16 cellular contexts compared by ENCODE assay signal in genomic region chrX:74523224-74523623, GRCh38.
"Had no signal": no experiment of that assay in that cellular context is flagged by ENCODE, and none has a peak within 500 bp of the region (broad histone marks: within the 10 kb centered on the region; RNA-seq: fewer than 3 reads in every experiment).

No MANE protein-coding gene starts in this region.

- H3K4me3 ChIP-seq: colonic mucosa, lung, stomach, testis had no signal

- FAIRE-seq: small intestine had no signal

- DNase-seq: activated CD4-positive, alpha-beta T cell treated with anti-CD3 and anti-CD28 coated beads, Interleukin-2, amount 10 ng/mL, durations not matched to agents 24 days and 14 days; activated CD8-positive, alpha-beta T cell treated with anti-CD3 and anti-CD28 coated beads for 36 hours; activated naive CD4-positive, alpha-beta T cell; activated naive CD8-positive, alpha-beta T cell treated with anti-CD3 and anti-CD28 coated beads for 36 hours; activated T-cell treated with anti-CD3 and anti-CD28 coated beads, Interleukin-2, amount 50 U/mL, for 1 hour; central memory CD4-positive, alpha-beta T cell; colonic mucosa; nephron progenitor cell; occipital lobe; small intestine; stimulated activated CD4-positive, alpha-beta T cell treated with anti-CD3 and anti-CD28 coated beads, Interleukin-4, amount 100 ng/mL, for 1 hour; stomach; testis had no signal

- H3K9me3 ChIP-seq: colonic mucosa, stomach, testis had no signal

- H3K27ac ChIP-seq: colonic mucosa, testis had no signal

- ATAC-seq: activated CD8-positive, alpha-beta T cell treated with anti-CD3 and anti-CD28 coated beads for 36 hours; activated T-helper 17 cell treated with anti-CD3 and anti-CD28 coated beads, Interleukin-2, amount 50 U/mL, for 72 hours; stimulated activated effector memory CD8-positive, alpha-beta T cell treated with anti-CD3 and anti-CD28 coated beads, Interleukin-12 subunit alpha, Interleukin-12 subunit beta, amount 100 ng/mL, for 72 hours had no signal

- H3K4me1 ChIP-seq: colonic mucosa, testis had no signal

- H3K36me3 ChIP-seq: colonic mucosa had no signal

- H3K27me3 ChIP-seq: colonic mucosa, stomach, testis had no signal
